17 cellular contexts compared by ENCODE assay signal in the genomic region with DNA sequence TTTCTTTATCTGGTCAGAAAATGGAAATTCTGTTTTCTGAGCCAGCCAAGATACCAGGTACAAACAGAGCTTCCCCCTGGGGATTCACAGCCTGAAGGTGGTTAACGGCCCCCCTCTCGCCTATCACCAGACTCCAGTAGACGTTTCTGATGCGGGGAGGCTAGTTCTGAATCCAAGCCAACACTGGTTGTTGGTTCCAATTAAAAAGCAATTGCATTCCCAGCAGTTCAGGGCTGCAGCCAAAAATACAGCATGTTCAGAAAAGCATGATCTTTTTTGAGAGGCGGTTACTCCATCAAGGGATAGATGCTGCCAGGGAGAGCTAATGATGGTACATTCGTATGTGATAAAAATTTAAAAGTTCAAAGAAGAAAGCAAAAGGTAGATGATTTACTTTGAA.
DNase-seq lines count a peak whose midpoint lies in the region; ATAC-seq, FAIRE-seq and TF ChIP-seq lines count a peak whose summit lies in the region.
"Had no signal": no experiment of that assay in that cellular context is flagged by ENCODE, and none has a peak within 500 bp of the region (broad histone marks: within the 10 kb centered on the region; RNA-seq: fewer than 3 reads in every experiment).

No MANE protein-coding gene starts in this region.

- H3K9me3 Mint-ChIP-seq in CD8-positive, alpha-beta T cell = peaks cover 8% of the 10 kb centered on the region

- TF ChIP-seq POLR2A in H54 (IDR thresholded peaks at IDR 0.05; ENCODE audit: low read depth, low read length) = no peak

- H3K4me1 ChIP-seq in CD8-positive, alpha-beta T cell (ENCODE audit: insufficient read depth, low read length) = no peaks in the 10 kb centered on the region
- no peaks in the 10 kb centered on the region for H3K4me1 ChIP-seq in mammary epithelial cell (ENCODE audit: insufficient read depth, low read length)

- H4K20me1 ChIP-seq in mammary epithelial cell (ENCODE audit: insufficient read depth, low read length) = no peaks in the 10 kb centered on the region

- no peak overlapping the region for H3K9ac ChIP-seq in mammary epithelial cell (ENCODE audit: insufficient read depth, low read length)

- H3K9me3 ChIP-seq in CD8-positive, alpha-beta T cell (ENCODE audit: low read length) = no peaks in the 10 kb centered on the region
- H3K9me3 ChIP-seq in mammary epithelial cell (replicated peaks; ENCODE audit: insufficient read depth, low read length) = peaks cover 9% of the 10 kb centered on the region

- in situ Hi-C loops in mammary epithelial cell (cut with MboI; ENCODE audit: low sequenced_read_pairs in 2 of 2) = no loop called here

- CTCF ChIA-PET in CD8-positive, alpha-beta T cell (lab: Charles Lee) = interaction anchor here (0.9 kb wide), 1 partner anchor 19 kb away, joined by 3 read pairs; no protein-coding TSS in a partner anchor
- CTCF ChIA-PET in mammary epithelial cell (lab: Charles Lee; ENCODE audit: low non-redundant PET) = no interaction called here

- H3K4me3 ChIP-seq in CD8-positive, alpha-beta T cell (ENCODE audit: low read depth, low read length) = no peak overlapping the region
- no peak overlapping the region for H3K4me3 ChIP-seq in mammary epithelial cell (replicated peaks in 1 of 3; ENCODE audit: insufficient read depth in 1 of 3, low read depth in 2 of 3, low read length in 3 of 3)
- H3K4me3 ChIP-seq: mucosa of descending colon had no signal

- H3K4me3 Mint-ChIP-seq in CD8-positive, alpha-beta T cell = no peak overlapping the region

- BruUV-seq in mammary epithelial cell (replicated peaks; lab: Mats Ljungman, UMichigan) = no TSS peak

- no peaks in the 10 kb centered on the region for H3K27me3 Mint-ChIP-seq in CD8-positive, alpha-beta T cell (ENCODE audit: low read depth)

- dilution Hi-C loops in mammary epithelial cell (cut with HindIII; ENCODE audit: low sequenced_read_pairs) = no loop called here

- FAIRE-seq in H54 (lab: Jason Lieb, UNC) = no peak
- FAIRE-seq: endothelial cell of umbilical vein, keratinocyte had no signal

- no peak for ATAC-seq in CD8-positive, alpha-beta T cell
- no peak for ATAC-seq in HG02870 (IDR thresholded peaks at IDR 0.05; ENCODE audit: unreplicated experiment)
- ATAC-seq: mucosa of descending colon had no signal

- H3K4me1 Mint-ChIP-seq in CD8-positive, alpha-beta T cell (ENCODE audit: low read depth) = no peaks in the 10 kb centered on the region

- no peak overlapping the region for H3K27ac Mint-ChIP-seq in CD8-positive, alpha-beta T cell

- no peaks in the 10 kb centered on the region for H3K27me3 ChIP-seq in CD8-positive, alpha-beta T cell (ENCODE audit: insufficient read depth, low read length)
- H3K27me3 ChIP-seq in mammary epithelial cell (ENCODE audit: insufficient read depth, low read length) = no peaks in the 10 kb centered on the region

- H3K36me3 ChIP-seq in CD8-positive, alpha-beta T cell (ENCODE audit: insufficient read depth, low read length) = no peaks in the 10 kb centered on the region
- no peaks in the 10 kb centered on the region for H3K36me3 ChIP-seq in mammary epithelial cell (ENCODE audit: insufficient read depth, low read length)

- no peak overlapping the region for H3K27ac ChIP-seq in CD8-positive, alpha-beta T cell (ENCODE audit: low read depth, low read length)
- H3K27ac ChIP-seq in mammary epithelial cell (ENCODE audit: insufficient read depth, low read depth, low read length) = no peak overlapping the region

- WGBS in mammary epithelial cell (ENCODE audit: low coverage, missing lambda C conversion rate) = 11% methylated on average over 6 of the region's 6 CpGs

- POLR2A ChIA-PET in CD8-positive, alpha-beta T cell (lab: Charles Lee) = no interaction called here

- H3K79me2 ChIP-seq in mammary epithelial cell (ENCODE audit: insufficient read depth, low read length) = no peaks in the 10 kb centered on the region

- H2AFZ ChIP-seq in mammary epithelial cell (ENCODE audit: low read depth, low read length) = no peak overlapping the region

- H3K4me2 ChIP-seq in mammary epithelial cell (ENCODE audit: insufficient read depth, low read depth, low read length) = no peak overlapping the region

- no peak for TF ChIP-seq CTCF in CD8-positive, alpha-beta T cell (IDR thresholded peaks at IDR 0.05)
- TF ChIP-seq CTCF in mammary epithelial cell (conservative IDR thresholded peaks at IDR 0.05 in 1 of 2, IDR thresholded peaks at IDR 0.05 in 1 of 2; ENCODE audit: extremely low read depth in 1 of 2, insufficient read depth in 1 of 2, low read depth in 1 of 2, low read length in 2 of 2) = no peak

- DNase-seq in DMS 273 treated with DMSO at 0.1 percent for 48 hours (lab: John Stamatoyannopoulos, UW) (peak; percentile 19), RPMI7951 (ENCODE audit: low read depth) (peak; percentile 47), fibroblast of gingiva (ENCODE audit: low read depth) (peak; percentile 9), occipital lobe (lab: John Stamatoyannopoulos, UW) (peak; percentile 7), H54 (ENCODE audit: insufficient read length, low spot score) (no peak), mammary epithelial cell (no peak)
- DNase-seq in CD8-positive, alpha-beta T cell = no peak
- DNase-seq: activated CD8-positive, alpha-beta memory T cell treated with anti-CD3 and anti-CD28 coated beads, Interleukin-2, amount 50 U/mL, for 4 hours; activated naive CD4-positive, alpha-beta T cell treated with Interleukin-2 at 50 U/mL for 16 hours; GDM1; mucosa of descending colon; NCI-H2081; SHP77 treated with DMSO at 0.1 percent for 48 hours; stimulated activated CD4-positive, alpha-beta T cell treated with anti-CD3 and anti-CD28 coated beads, Interleukin-2, amount 100 ng/mL, for 24 hours had no signal

- no peaks in the 10 kb centered on the region for H3K36me3 Mint-ChIP-seq in CD8-positive, alpha-beta T cell

- intact Hi-C loops in CD8-positive, alpha-beta T cell (cut with DNase I, micrococcal nuclease) = no loop called here
- intact Hi-C loops in mammary epithelial cell (cut with micrococcal nuclease) = no loop called here

Comparison
In these comparisons a context has a peak if more than half of its experiments do, and no peak if none do; other contexts are left out.
1. DNase-seq: peak in DMS 273 treated with DMSO at 0.1 percent for 48 hours (single experiment), RPMI7951 (single experiment), fibroblast of gingiva (single experiment) and occipital lobe (single experiment); none in CD8-positive, alpha-beta T cell (0 of 7), H54 (single experiment) and mammary epithelial cell (single experiment).